ENCODE assay signal across 8 cellular contexts in the genomic region with DNA sequence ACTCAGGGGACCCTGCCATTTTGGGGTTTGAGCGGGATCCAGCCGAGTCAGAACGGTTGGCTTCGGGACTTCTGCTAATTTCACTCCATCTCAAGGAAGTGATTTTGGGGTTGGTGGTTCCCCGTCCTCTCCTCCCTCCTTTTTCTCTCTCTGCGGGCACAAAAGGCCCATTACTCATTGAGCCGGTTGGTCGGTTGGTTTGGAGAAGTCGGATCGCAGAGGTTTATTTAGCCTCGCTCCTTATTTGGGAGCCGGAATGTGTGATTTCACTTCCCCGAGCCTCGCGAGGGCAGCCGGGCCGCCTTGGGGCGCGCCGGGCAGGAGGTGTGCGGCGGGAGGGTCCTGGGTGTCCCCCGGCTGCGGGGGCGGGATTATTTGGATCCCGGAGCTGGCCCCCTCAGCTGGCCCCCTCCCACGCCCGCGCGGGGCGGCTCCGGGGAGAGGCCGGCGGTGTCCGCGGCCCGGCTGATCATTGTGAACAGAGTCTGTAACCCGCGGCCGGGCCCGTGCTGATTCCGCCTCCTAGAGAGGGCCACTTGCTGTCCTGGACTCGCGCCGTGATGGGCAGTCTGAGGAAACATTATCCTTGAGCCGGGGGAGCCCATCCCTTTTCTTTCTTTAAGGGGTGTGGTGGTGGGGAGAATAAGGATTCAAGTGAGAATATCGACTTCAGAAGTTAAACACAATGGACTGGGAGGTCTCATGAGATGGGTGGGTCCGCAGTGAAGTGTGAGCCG. TPM values are rescaled to one million over a fixed set of nuclear protein-coding genes. Genes with fewer than 3 reads are reported as not detected.
DNase-seq lines count a peak whose midpoint lies in the region; ATAC-seq, FAIRE-seq and TF ChIP-seq lines count a peak whose summit lies in the region.

No MANE protein-coding gene starts in this region.

- CTCF ChIA-PET in MCF 10A (lab: Yijun Ruan, JAX), result interaction anchor here (1.3 to 9.5 kb wide), 3 partner anchors 11 to 51 kb away, joined by 5 to 90 read pairs (median 46); a partner anchor contains a TSS

- POLR2A ChIA-PET in MCF 10A (lab: Yijun Ruan, JAX), result interaction anchor here (0.5 to 12.6 kb wide), 21 partner anchors 12 to 1516 kb away, joined by 3 to 229 read pairs (median 4); a partner anchor contains a TSS

- H3K9me3 ChIP-seq in iPS-18c (ENCODE audit: control insufficient read depth, insufficient read depth, low read length) (peaks cover 2% of the 10 kb centered on the region), small intestine (ENCODE audit: control insufficient read depth, low read depth) (no peaks in the 10 kb centered on the region)

- BruUV-seq in MCF 10A (replicated peaks; lab: Mats Ljungman, UMichigan), result no TSS peak

- peak; percentile 64 for DNase-seq in stimulated activated CD4-positive, alpha-beta T cell treated with anti-CD3 and anti-CD28 coated beads, Interleukin-15, amount 100 ng/mL, for 24 hours
- DNase-seq in stimulated activated CD4-positive, alpha-beta T cell treated with anti-CD3 and anti-CD28 coated beads, Interleukin-12 subunit alpha, Interleukin-12 subunit beta, amount 100 ng/mL, for 4 hours, result no peak
- peak; percentile 67 for DNase-seq in SW480 (ENCODE audit: low spot score)
- DNase-seq in MCF 10A (ENCODE audit: unreplicated experiment), result peak; percentile 91
- peak; percentile 48 for DNase-seq in small intestine
- no peak for DNase-seq in NCI-H2081 treated with DMSO at 0.1 percent for 48 hours (lab: John Stamatoyannopoulos, UW)

- peak overlapping the region; percentile 83 for H3K4me3 ChIP-seq in iPS-18c (ENCODE audit: insufficient read depth, low read depth, low read length)
- H3K4me3 ChIP-seq in small intestine (ENCODE audit: low read depth in 1 of 2, low read length in 2 of 2), result peak overlapping the region; percentile 97

- H3K27me3 Mint-ChIP-seq in MCF 10A (ENCODE audit: insufficient read depth, unreplicated experiment), result no peaks in the 10 kb centered on the region

- H3K4me1 Mint-ChIP-seq in MCF 10A (ENCODE audit: insufficient read depth, unreplicated experiment), result peaks cover 56% of the 10 kb centered on the region

- H3K4me1 ChIP-seq in small intestine (ENCODE audit: control insufficient read depth in 2 of 2, insufficient read depth in 1 of 2, low read depth in 1 of 2, low read length in 1 of 2), result peaks cover 19 to 36% of the 10 kb centered on the region in 2 donors

- H3K36me3 Mint-ChIP-seq in MCF 10A (ENCODE audit: insufficient read depth, unreplicated experiment), result peaks cover 7% of the 10 kb centered on the region

- peak overlapping the region; percentile 97 for H3K27ac Mint-ChIP-seq in MCF 10A (ENCODE audit: low read depth, unreplicated experiment)

- H3K4me3 Mint-ChIP-seq in MCF 10A (ENCODE audit: unreplicated experiment), result peak overlapping the region; percentile 93

- no peak for FAIRE-seq in small intestine (lab: Jason Lieb, UNC)

- H3K36me3 ChIP-seq in small intestine (ENCODE audit: control insufficient read depth in 2 of 2, insufficient read depth in 2 of 2, low read length in 2 of 2), result no peaks in the 10 kb centered on the region

- ATAC-seq in HG03571 (IDR thresholded peaks at IDR 0.05; ENCODE audit: unreplicated experiment), result peak; percentile 36

- H3K9me3 Mint-ChIP-seq in MCF 10A (ENCODE audit: unreplicated experiment), result no peaks in the 10 kb centered on the region

- no peaks in the 10 kb centered on the region for H3K27me3 ChIP-seq in small intestine (ENCODE audit: control insufficient read depth in 2 of 2, insufficient read depth in 2 of 2, low read length in 2 of 2)

- peak overlapping the region; percentile 91 to 98 for H3K27ac ChIP-seq in small intestine (ENCODE audit: low read depth in 1 of 2, low read length in 1 of 2)

- no peak for TF ChIP-seq CTCF in MCF 10A (IDR thresholded peaks at IDR 0.05; ENCODE audit: unreplicated experiment)

- intact Hi-C loops in MCF 10A (cut with micrococcal nuclease), result loop anchor here (2.0 kb wide), 1 partner anchor 41 kb away; no protein-coding TSS in a partner anchor

- 0 to 1% (median 0%) methylated on average over 48 to 49 of the region's 49 CpGs for WGBS in small intestine, 3 donors

RNA-seq across cellular contexts. Expression of a gene that starts 1.2 kb away (rescaled TPM):
- total RNA-seq in MCF 10A (2022), result 142 and 178 TPM in 2 replicates
- 10 to 100 TPM; 56.4 to 93.5 (median 85.0) TPM for polyA plus RNA-seq in small intestine

RNA-seq across cellular contexts. Expression of a gene that starts 50.6 kb away (rescaled TPM):
- 45.4 and 58.5 TPM in 2 replicates for total RNA-seq in MCF 10A (2022)
- 1 to 10 TPM in 1 of 3 donors, under 1 TPM in 2; 0.45 to 1.7 (median 0.54) TPM for polyA plus RNA-seq in small intestine

Comparison
In these comparisons a context has a peak if more than half of its experiments do, and no peak if none do; other contexts are left out.
1. DNase-seq: peak in stimulated activated CD4-positive, alpha-beta T cell treated with anti-CD3 and anti-CD28 coated beads, Interleukin-15, amount 100 ng/mL, for 24 hours (single experiment), SW480 (single experiment), MCF 10A (single experiment) and small intestine (single experiment); none in stimulated activated CD4-positive, alpha-beta T cell treated with anti-CD3 and anti-CD28 coated beads, Interleukin-12 subunit alpha, Interleukin-12 subunit beta, amount 100 ng/mL, for 4 hours (single experiment) and NCI-H2081 treated with DMSO at 0.1 percent for 48 hours (single experiment).